ENCODE assay signal across 24 cellular contexts in genomic region chr2:173290518-173290917, GRCh38.
"Had no signal": no experiment of that assay in that cellular context is flagged by ENCODE, and none has a peak within 500 bp of the region (broad histone marks: within the 10 kb centered on the region; RNA-seq: fewer than 3 reads in every experiment).

No MANE protein-coding gene starts in this region.

- H3K9me3 ChIP-seq: SJSA1, SK-N-SH had no signal

- H3K27ac Mint-ChIP-seq: T-cell had no signal

- H3K4me3 ChIP-seq: SJSA1 had no signal

- DNase-seq: KBM-7, MV-4-11, NCI-H1048, NCI-H1105, NCI-H1417, NCI-H1436 treated with DMSO at 0.1 percent for 48 hours, NCI-H1694, NCI-H187 treated with DMSO at 0.1 percent for 48 hours, NCI-H2081, NCI-H2107, NCI-H2227 treated with DMSO at 0.1 percent for 48 hours, NCI-H446, NCI-H510A, NCI-H524 treated with DMSO at 0.1 percent for 48 hours, NCI-H69, NCI-H774, Right ventricle myocardium superior, RPMI8226, SIG-M5, SK-N-SH, SW 1271, T-cell had no signal

- H3K4me3 Mint-ChIP-seq: IgD-negative memory B cell, T-cell had no signal

- H3K27ac ChIP-seq: SJSA1 had no signal

- H3K9me3 Mint-ChIP-seq: T-cell had no signal

- H3K27me3 ChIP-seq: SJSA1 had no signal

- H3K36me3 Mint-ChIP-seq: IgD-negative memory B cell, T-cell had no signal

- H3K36me3 ChIP-seq: SJSA1 had no signal

- ATAC-seq: T-cell had no signal

- H3K4me2 ChIP-seq: SK-N-SH had no signal
